In the genomic region with DNA sequence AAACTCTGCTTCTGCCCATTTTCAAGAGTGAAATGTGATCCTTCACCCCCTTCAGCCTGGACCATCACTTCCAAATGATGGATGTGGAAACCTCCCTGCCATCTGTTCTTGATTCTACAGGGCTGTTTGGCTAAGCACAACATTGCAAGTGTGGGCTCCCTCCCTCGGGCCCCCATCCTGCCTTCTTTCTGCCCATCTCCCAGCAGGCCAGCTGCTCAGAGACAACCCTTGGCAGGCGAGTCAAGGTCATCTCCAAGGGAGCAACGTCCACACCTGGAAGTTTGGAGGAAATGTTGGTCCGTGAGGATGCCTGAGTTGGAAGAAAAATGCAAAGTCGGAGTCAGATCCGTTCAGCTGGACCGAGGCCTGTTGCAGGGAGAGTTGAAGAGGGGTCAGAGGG, we compare ENCODE assay signal across 26 cellular contexts.
DNase-seq lines count a peak whose midpoint lies in the region.
"Had no signal": no experiment of that assay in that cellular context is flagged by ENCODE, and none has a peak within 500 bp of the region (broad histone marks: within the 10 kb centered on the region; RNA-seq: fewer than 3 reads in every experiment).

No MANE protein-coding gene starts in this region.

- peaks cover 10% of the 10 kb centered on the region for H3K9me3 Mint-ChIP-seq in T-helper 2 cell treated with Interferon-gamma antibody and Interleukin-4, amounts not matched to agents 5 μg/mL and 100 μg/mL, for 36 hours

- no peaks in the 10 kb centered on the region for H3K36me3 Mint-ChIP-seq in T-helper 2 cell treated with Interferon-gamma antibody and Interleukin-4, amounts not matched to agents 5 μg/mL and 100 μg/mL, for 36 hours (ENCODE audit: low read depth)
- H3K36me3 Mint-ChIP-seq: IgD-negative memory B cell had no signal

- no peak overlapping the region for H3K4me3 Mint-ChIP-seq in T-helper 2 cell treated with Interferon-gamma antibody and Interleukin-4, amounts not matched to agents 5 μg/mL and 100 μg/mL, for 36 hours
- H3K4me3 Mint-ChIP-seq: GM23338, H9, IgD-negative memory B cell, T-cell had no signal

- no peaks in the 10 kb centered on the region for H3K4me1 Mint-ChIP-seq in T-helper 2 cell treated with Interferon-gamma antibody and Interleukin-4, amounts not matched to agents 5 μg/mL and 100 μg/mL, for 36 hours (ENCODE audit: low read depth)
- H3K4me1 Mint-ChIP-seq: CD4-positive, alpha-beta memory T cell; GM23338; H9; IgD-negative memory B cell; T-cell had no signal

- DNase-seq in DMS 273 treated with DMSO at 0.1 percent for 48 hours (lab: John Stamatoyannopoulos, UW) = peak; percentile 83
- DNase-seq in NCI-H1694 treated with DMSO at 0.1 percent for 48 hours (lab: John Stamatoyannopoulos, UW) = peak; percentile 78
- peak; percentile 88 to 95 for DNase-seq in NCI-H524 (lab: John Stamatoyannopoulos, UW)
- peak; percentile 69 for DNase-seq in left kidney (ENCODE audit: low read depth, low spot score)
- DNase-seq in HUDEP-2 (lab: John Stamatoyannopoulos, UW; ENCODE audit: unreplicated experiment in 76 of 76) = no peak
- DNase-seq in activated CD8-positive, alpha-beta memory T cell treated with anti-CD3 and anti-CD28 coated beads, Interleukin-2, amount 50 U/mL, for 48 hours = no peak
- no peak for DNase-seq in SW 1271 (lab: John Stamatoyannopoulos, UW)
- DNase-seq in T-helper 2 cell treated with Interferon-gamma antibody and Interleukin-4, amounts not matched to agents 5 μg/mL and 100 μg/mL, for 36 hours (ENCODE audit: low spot score) = no peak
- DNase-seq: AML-193; C1 segment of cervical spinal cord; Caco-2; CD4-positive, alpha-beta memory T cell; DMS153; H9; NCI-H1048; NCI-H1417 treated with DMSO at 0.1 percent for 48 hours; NCI-H187 treated with DMSO at 0.1 percent for 48 hours; NCI-H2107; NCI-H2227 treated with DMSO at 0.1 percent for 48 hours; NCI-H510A treated with DMSO at 0.1 percent for 48 hours; NCI-H82; Right ventricle myocardium superior; RPMI8226; T-cell had no signal

- no peak overlapping the region for H3K27ac Mint-ChIP-seq in T-helper 2 cell treated with Interferon-gamma antibody and Interleukin-4, amounts not matched to agents 5 μg/mL and 100 μg/mL, for 36 hours
- H3K27ac Mint-ChIP-seq: CD4-positive, alpha-beta memory T cell; GM23338; H9; IgD-negative memory B cell; T-cell had no signal

- H3K27me3 Mint-ChIP-seq in T-helper 2 cell treated with Interferon-gamma antibody and Interleukin-4, amounts not matched to agents 5 μg/mL and 100 μg/mL, for 36 hours (ENCODE audit: low read depth) = peaks cover 2% of the 10 kb centered on the region

Comparison
In these comparisons a context has a peak if more than half of its experiments do, and no peak if none do; other contexts are left out.
1. DNase-seq: peak in DMS 273 treated with DMSO at 0.1 percent for 48 hours (single experiment), NCI-H1694 treated with DMSO at 0.1 percent for 48 hours (single experiment), NCI-H524 (2 of 2) and left kidney (single experiment); none in HUDEP-2 (0 of 76), activated CD8-positive, alpha-beta memory T cell treated with anti-CD3 and anti-CD28 coated beads, Interleukin-2, amount 50 U/mL, for 48 hours (single experiment), SW 1271 (0 of 2) and T-helper 2 cell treated with Interferon-gamma antibody and Interleukin-4, amounts not matched to agents 5 μg/mL and 100 μg/mL, for 36 hours (single experiment).